Comparison of ENCODE assay signal across 1 cellular context in genomic region chr1:25796807-25797458, GRCh38.
TF ChIP-seq lines count a peak whose summit lies in the region.

No MANE protein-coding gene starts in this region.

TF ChIP-seq in HEK293, 187 proteins besides CTCF, POLR2A, EP300 and RAD21 (continued from another document):
- TF ChIP-seq, protein P1, sequence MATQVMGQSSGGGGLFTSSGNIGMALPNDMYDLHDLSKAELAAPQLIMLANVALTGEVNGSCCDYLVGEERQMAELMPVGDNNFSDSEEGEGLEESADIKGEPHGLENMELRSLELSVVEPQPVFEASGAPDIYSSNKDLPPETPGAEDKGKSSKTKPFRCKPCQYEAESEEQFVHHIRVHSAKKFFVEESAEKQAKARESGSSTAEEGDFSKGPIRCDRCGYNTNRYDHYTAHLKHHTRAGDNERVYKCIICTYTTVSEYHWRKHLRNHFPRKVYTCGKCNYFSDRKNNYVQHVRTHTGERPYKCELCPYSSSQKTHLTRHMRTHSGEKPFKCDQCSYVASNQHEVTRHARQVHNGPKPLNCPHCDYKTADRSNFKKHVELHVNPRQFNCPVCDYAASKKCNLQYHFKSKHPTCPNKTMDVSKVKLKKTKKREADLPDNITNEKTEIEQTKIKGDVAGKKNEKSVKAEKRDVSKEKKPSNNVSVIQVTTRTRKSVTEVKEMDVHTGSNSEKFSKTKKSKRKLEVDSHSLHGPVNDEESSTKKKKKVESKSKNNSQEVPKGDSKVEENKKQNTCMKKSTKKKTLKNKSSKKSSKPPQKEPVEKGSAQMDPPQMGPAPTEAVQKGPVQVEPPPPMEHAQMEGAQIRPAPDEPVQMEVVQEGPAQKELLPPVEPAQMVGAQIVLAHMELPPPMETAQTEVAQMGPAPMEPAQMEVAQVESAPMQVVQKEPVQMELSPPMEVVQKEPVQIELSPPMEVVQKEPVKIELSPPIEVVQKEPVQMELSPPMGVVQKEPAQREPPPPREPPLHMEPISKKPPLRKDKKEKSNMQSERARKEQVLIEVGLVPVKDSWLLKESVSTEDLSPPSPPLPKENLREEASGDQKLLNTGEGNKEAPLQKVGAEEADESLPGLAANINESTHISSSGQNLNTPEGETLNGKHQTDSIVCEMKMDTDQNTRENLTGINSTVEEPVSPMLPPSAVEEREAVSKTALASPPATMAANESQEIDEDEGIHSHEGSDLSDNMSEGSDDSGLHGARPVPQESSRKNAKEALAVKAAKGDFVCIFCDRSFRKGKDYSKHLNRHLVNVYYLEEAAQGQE (tag by site-specific recombination; IDR thresholded peaks at IDR 0.05) = no peak
- TF ChIP-seq, protein P2, sequence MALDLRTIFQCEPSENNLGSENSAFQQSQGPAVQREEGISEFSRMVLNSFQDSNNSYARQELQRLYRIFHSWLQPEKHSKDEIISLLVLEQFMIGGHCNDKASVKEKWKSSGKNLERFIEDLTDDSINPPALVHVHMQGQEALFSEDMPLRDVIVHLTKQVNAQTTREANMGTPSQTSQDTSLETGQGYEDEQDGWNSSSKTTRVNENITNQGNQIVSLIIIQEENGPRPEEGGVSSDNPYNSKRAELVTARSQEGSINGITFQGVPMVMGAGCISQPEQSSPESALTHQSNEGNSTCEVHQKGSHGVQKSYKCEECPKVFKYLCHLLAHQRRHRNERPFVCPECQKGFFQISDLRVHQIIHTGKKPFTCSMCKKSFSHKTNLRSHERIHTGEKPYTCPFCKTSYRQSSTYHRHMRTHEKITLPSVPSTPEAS (tag by site-specific recombination; IDR thresholded peaks at IDR 0.05) = peak; percentile 98
- TF ChIP-seq ZNF629 (tag by site-specific recombination; IDR thresholded peaks at IDR 0.05) (0 out of 2 replicates have a peak, but pooled peaks have one; percentile 16), GFI1B (tag by site-specific recombination; IDR thresholded peaks at IDR 0.05) (peak; percentile 82; the same call in 1 of the 2 replicates), ZNF121 (tag by site-specific recombination; IDR thresholded peaks at IDR 0.05) (no peak), ZBTB26 (tag by site-specific recombination; optimal IDR thresholded peaks at IDR 0.05) (peak; percentile 52), ZXDB (tag by site-specific recombination; IDR thresholded peaks at IDR 0.05) (no peak), ZNF2 (tag by site-specific recombination; IDR thresholded peaks at IDR 0.05) (peak; percentile 83; the same call in 1 of the 2 replicates), ZBTB17 (tag by site-specific recombination; IDR thresholded peaks at IDR 0.05) (peak; percentile 55), ZNF654 (tag by site-specific recombination; IDR thresholded peaks at IDR 0.05; ENCODE audit: low read depth) (peak; percentile 83), KLF9 (tag by site-specific recombination; IDR thresholded peaks at IDR 0.05; ENCODE audit: low read depth) (no peak), ZNF394 (tag by site-specific recombination; IDR thresholded peaks at IDR 0.05; ENCODE audit: borderline replicate concordance) (no peak), SCRT2 (tag by site-specific recombination; IDR thresholded peaks at IDR 0.05) (0 out of 2 replicates have a peak, but pooled peaks have one; percentile 26)
- TF ChIP-seq, protein P3, sequence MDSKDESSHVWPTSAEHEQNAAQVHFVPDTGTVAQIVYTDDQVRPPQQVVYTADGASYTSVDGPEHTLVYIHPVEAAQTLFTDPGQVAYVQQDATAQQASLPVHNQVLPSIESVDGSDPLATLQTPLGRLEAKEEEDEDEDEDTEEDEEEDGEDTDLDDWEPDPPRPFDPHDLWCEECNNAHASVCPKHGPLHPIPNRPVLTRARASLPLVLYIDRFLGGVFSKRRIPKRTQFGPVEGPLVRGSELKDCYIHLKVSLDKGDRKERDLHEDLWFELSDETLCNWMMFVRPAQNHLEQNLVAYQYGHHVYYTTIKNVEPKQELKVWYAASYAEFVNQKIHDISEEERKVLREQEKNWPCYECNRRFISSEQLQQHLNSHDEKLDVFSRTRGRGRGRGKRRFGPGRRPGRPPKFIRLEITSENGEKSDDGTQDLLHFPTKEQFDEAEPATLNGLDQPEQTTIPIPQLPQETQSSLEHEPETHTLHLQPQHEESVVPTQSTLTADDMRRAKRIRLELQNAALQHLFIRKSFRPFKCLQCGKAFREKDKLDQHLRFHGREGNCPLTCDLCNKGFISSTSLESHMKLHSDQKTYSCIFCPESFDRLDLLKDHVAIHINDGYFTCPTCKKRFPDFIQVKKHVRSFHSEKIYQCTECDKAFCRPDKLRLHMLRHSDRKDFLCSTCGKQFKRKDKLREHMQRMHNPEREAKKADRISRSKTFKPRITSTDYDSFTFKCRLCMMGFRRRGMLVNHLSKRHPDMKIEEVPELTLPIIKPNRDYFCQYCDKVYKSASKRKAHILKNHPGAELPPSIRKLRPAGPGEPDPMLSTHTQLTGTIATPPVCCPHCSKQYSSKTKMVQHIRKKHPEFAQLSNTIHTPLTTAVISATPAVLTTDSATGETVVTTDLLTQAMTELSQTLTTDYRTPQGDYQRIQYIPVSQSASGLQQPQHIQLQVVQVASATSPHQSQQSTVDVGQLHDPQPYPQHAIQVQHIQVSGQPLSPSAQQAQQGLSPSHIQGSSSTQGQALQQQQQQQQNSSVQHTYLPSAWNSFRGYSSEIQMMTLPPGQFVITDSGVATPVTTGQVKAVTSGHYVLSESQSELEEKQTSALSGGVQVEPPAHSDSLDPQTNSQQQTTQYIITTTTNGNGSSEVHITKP (tag by site-specific recombination; IDR thresholded peaks at IDR 0.05) = peak; percentile 51
